In genomic region chr6:107611060-107611824, GRCh38 we compare ENCODE assay signal across 1 cellular context.
TF ChIP-seq lines count a peak whose summit lies in the region.

No MANE protein-coding gene starts in this region.

TF ChIP-seq in GM23338, 12 proteins besides CTCF, POLR2A, EP300 and RAD21 (continued from another document):
- peak; percentile 43; the same call in 1 of the 2 replicates for TF ChIP-seq ZNF462 (CRISPR knock-in tag; IDR thresholded peaks at IDR 0.05)
